In genomic region chr9:111934747-111935146, GRCh38 we compare ENCODE assay signal across 21 cellular contexts.
"Had no signal": no experiment of that assay in that cellular context is flagged by ENCODE, and none has a peak within 500 bp of the region (broad histone marks: within the 10 kb centered on the region; RNA-seq: fewer than 3 reads in every experiment).

No MANE protein-coding gene starts in this region.

- H3K27ac ChIP-seq: coronary artery, neural progenitor cell, ovary, psoas muscle had no signal

- DNase-seq: activated CD4-positive, alpha-beta T cell treated with anti-CD3 and anti-CD28 coated beads, Interleukin-2, amount 50 U/mL, for 4 hours; activated CD4-positive, CD25-positive, alpha-beta regulatory T cell treated with anti-CD3 and anti-CD28 coated beads, Interleukin-2, amount 50 U/mL, for 72 hours; activated CD8-positive, alpha-beta memory T cell treated with anti-CD3 and anti-CD28 coated beads, Interleukin-2, amount 10 ng/mL, durations not matched to agents 7 days and 5 days; activated naive CD4-positive, alpha-beta T cell treated with anti-CD3 and anti-CD28 coated beads, Interleukin-2, amount 10 ng/mL, durations not matched to agents 7 days and 5 days; activated T-cell treated with anti-CD3 and anti-CD28 coated beads, Interleukin-2, amount 50 U/mL, for 1 hour; aorta; erythroblast; foreskin melanocyte; glutamatergic neuron; hippocampal formation; left colon; ovary; psoas muscle; right cardiac atrium; stomach; trophoblast cell had no signal

- ATAC-seq: activated CD8-positive, alpha-beta memory T cell treated with anti-CD3 and anti-CD28 coated beads, Interleukin-2, amount 10 ng/mL, durations not matched to agents 7 days and 5 days; psoas muscle; right cardiac atrium had no signal

- H3K9ac ChIP-seq: neural progenitor cell had no signal

- H3K9me3 ChIP-seq: ovary, psoas muscle, stomach had no signal

- H3K9me3 Mint-ChIP-seq: neural progenitor cell had no signal

- H3K4me3 ChIP-seq: coronary artery, lung, neural progenitor cell, ovary, psoas muscle, skin epidermis, stomach had no signal

- H3K27me3 ChIP-seq: neural progenitor cell, ovary, stomach had no signal

- H2AFZ ChIP-seq: neural progenitor cell had no signal

- H3K36me3 ChIP-seq: ovary had no signal

- H3K27ac Mint-ChIP-seq: activated CD8-positive, alpha-beta memory T cell treated with anti-CD3 and anti-CD28 coated beads, Interleukin-2, amount 10 ng/mL, durations not matched to agents 7 days and 5 days; activated naive CD4-positive, alpha-beta T cell treated with anti-CD3 and anti-CD28 coated beads, Interleukin-2, amount 10 ng/mL, durations not matched to agents 7 days and 5 days; neural progenitor cell; T-helper 1 cell treated with Interleukin-12 subunit alpha and Interleukin-12 subunit beta and Interleukin-4 antibody, amounts not matched to agents 30 μg/mL and 1 μg/mL, for 36 hours had no signal

- H3K4me2 ChIP-seq: neural progenitor cell had no signal

- H3K27me3 Mint-ChIP-seq: activated CD8-positive, alpha-beta memory T cell treated with anti-CD3 and anti-CD28 coated beads, Interleukin-2, amount 10 ng/mL, durations not matched to agents 7 days and 5 days; activated naive CD4-positive, alpha-beta T cell treated with anti-CD3 and anti-CD28 coated beads, Interleukin-2, amount 10 ng/mL, durations not matched to agents 7 days and 5 days had no signal

- H3K4me3 Mint-ChIP-seq: activated CD8-positive, alpha-beta memory T cell treated with anti-CD3 and anti-CD28 coated beads, Interleukin-2, amount 10 ng/mL, durations not matched to agents 7 days and 5 days; activated naive CD4-positive, alpha-beta T cell treated with anti-CD3 and anti-CD28 coated beads, Interleukin-2, amount 10 ng/mL, durations not matched to agents 7 days and 5 days; neural progenitor cell; T-helper 1 cell treated with Interleukin-12 subunit alpha and Interleukin-12 subunit beta and Interleukin-4 antibody, amounts not matched to agents 30 μg/mL and 1 μg/mL, for 36 hours had no signal

- H3K4me1 ChIP-seq: neural progenitor cell had no signal
